In genomic region chr17:3888343-3889171, GRCh38 we compare ENCODE assay signal across 1 cellular context.
A peak's percentile ranks its signal among the peaks of the same experiment; 100 is the strongest.
TF ChIP-seq lines count a peak whose summit lies in the region.

No MANE protein-coding gene starts in this region.

TF ChIP-seq in HEK293, 187 proteins besides CTCF, POLR2A, EP300 and RAD21 (continued from another document):
- TF ChIP-seq ZBTB49 (tag by site-specific recombination; IDR thresholded peaks at IDR 0.05; ENCODE audit: low read depth) (no peak), ZNF174 (tag by site-specific recombination; IDR thresholded peaks at IDR 0.05) (no peak), ZNF830 (tag by site-specific recombination; IDR thresholded peaks at IDR 0.05; ENCODE audit: low read depth) (no peak), ZNF366 (tag by site-specific recombination; conservative IDR thresholded peaks at IDR 0.05) (peak; percentile 99), KLF10 (tag by site-specific recombination; IDR thresholded peaks at IDR 0.05) (peak; percentile 64; the same call in 1 of the 2 replicates), HIC1 (tag by site-specific recombination; IDR thresholded peaks at IDR 0.05) (peak; percentile 76), ZNF513 (tag by site-specific recombination; IDR thresholded peaks at IDR 0.05) (no peak), ZNF704 (tag by site-specific recombination; IDR thresholded peaks at IDR 0.05) (no peak), ZNF248 (tag by site-specific recombination; IDR thresholded peaks at IDR 0.05) (no peak), ZNF530 (tag by site-specific recombination; IDR thresholded peaks at IDR 0.05; ENCODE audit: low read depth) (no peak), ZNF623 (tag by site-specific recombination; IDR thresholded peaks at IDR 0.05) (no peak), ZNF274 (IDR thresholded peaks at IDR 0.05; ENCODE audit: low read length) (no peak), ZNF274 (tag by site-specific recombination; IDR thresholded peaks at IDR 0.05; ENCODE audit: borderline replicate concordance) (no peak), TRIM28 (IDR thresholded peaks at IDR 0.05; ENCODE audit: borderline replicate concordance, low read length) (no peak), ZNF138 (tag by site-specific recombination; IDR thresholded peaks at IDR 0.05; ENCODE audit: borderline replicate concordance) (no peak), ZNF658 (tag by site-specific recombination; IDR thresholded peaks at IDR 0.05) (no peak), GLIS1 (tag by site-specific recombination; IDR thresholded peaks at IDR 0.05) (peak; percentile 99), ZNF16 (tag by site-specific recombination; IDR thresholded peaks at IDR 0.05; ENCODE audit: low read depth) (no peak), ZBTB48 (tag by site-specific recombination; IDR thresholded peaks at IDR 0.05) (peak; percentile 78; the same call in 1 of the 2 replicates), ZSCAN5A (tag by site-specific recombination; IDR thresholded peaks at IDR 0.05) (peak; percentile 64; the same call in 1 of the 2 replicates), ZBTB7A (tag by site-specific recombination; IDR thresholded peaks at IDR 0.05; ENCODE audit: low read depth) (peak; percentile 88; the same call in 1 of the 2 replicates), ZNF24 (tag by site-specific recombination; IDR thresholded peaks at IDR 0.05) (peak; percentile 90), REST (tag by site-specific recombination; IDR thresholded peaks at IDR 0.05) (peak; percentile 17; the same call in 1 of the 2 replicates), GLI4 (tag by site-specific recombination; IDR thresholded peaks at IDR 0.05) (peak; percentile 85; the same call in 1 of the 2 replicates), ZNF548 (tag by site-specific recombination; IDR thresholded peaks at IDR 0.05) (no peak), ZNF391 (tag by site-specific recombination; IDR thresholded peaks at IDR 0.05; ENCODE audit: borderline replicate concordance, low read depth) (0 out of 2 replicates have a peak, but pooled peaks have one; percentile 62), ZNF549 (tag by site-specific recombination; IDR thresholded peaks at IDR 0.05) (no peak), ZNF354C (tag by site-specific recombination; IDR thresholded peaks at IDR 0.05; ENCODE audit: borderline replicate concordance, low read depth) (no peak), GLIS2 (tag by site-specific recombination; IDR thresholded peaks at IDR 0.05) (peak; percentile 99), HOXC10 (CRISPR knock-in tag; IDR thresholded peaks at IDR 0.05) (no peak), ZNF202 (tag by site-specific recombination; IDR thresholded peaks at IDR 0.05; ENCODE audit: borderline replicate concordance) (no peak), ZNF600 (tag by site-specific recombination; IDR thresholded peaks at IDR 0.05) (peak; percentile 99), ZNF2 (tag by site-specific recombination; IDR thresholded peaks at IDR 0.05) (peak; percentile 83), ZNF843 (tag by site-specific recombination; IDR thresholded peaks at IDR 0.05) (peak; percentile 71), ZNF221 (tag by site-specific recombination; IDR thresholded peaks at IDR 0.05; ENCODE audit: borderline replicate concordance) (no peak), ZNF654 (tag by site-specific recombination; IDR thresholded peaks at IDR 0.05; ENCODE audit: low read depth) (no peak), BCL11B (tag by site-specific recombination; IDR thresholded peaks at IDR 0.05; ENCODE audit: low read depth) (peak; percentile 56; the same call in 1 of the 2 replicates), ZNF157 (tag by site-specific recombination; IDR thresholded peaks at IDR 0.05) (no peak), ZNF121 (tag by site-specific recombination; IDR thresholded peaks at IDR 0.05) (no peak), ZNF639 (tag by site-specific recombination; IDR thresholded peaks at IDR 0.05) (peak; percentile 80), HOXA7 (CRISPR knock-in tag; IDR thresholded peaks at IDR 0.05; ENCODE audit: borderline replicate concordance) (no peak), MYNN (tag by site-specific recombination; IDR thresholded peaks at IDR 0.05; ENCODE audit: borderline replicate concordance) (no peak)
